ENCODE assay signal across 8 cellular contexts in the genomic region with DNA sequence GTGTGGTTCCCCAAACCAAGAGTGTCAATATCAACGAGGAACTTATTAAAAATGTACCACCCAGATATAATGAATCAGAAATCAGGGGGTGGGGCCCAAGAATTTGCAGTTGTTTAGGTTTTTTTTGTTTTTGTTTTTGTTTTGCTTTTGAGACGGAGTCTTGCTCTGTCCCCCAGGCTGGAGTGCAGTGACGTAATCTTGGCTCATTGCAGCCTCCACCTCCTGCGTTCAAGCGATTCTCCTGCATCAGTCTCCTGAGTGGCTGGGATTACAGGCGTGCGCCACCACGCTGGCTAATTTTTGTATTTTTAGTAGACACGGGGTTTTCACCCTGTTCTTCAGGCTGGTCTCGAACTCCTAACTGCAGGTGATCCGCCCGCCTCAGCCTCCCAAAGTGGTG.
"Had no signal": no experiment of that assay in that cellular context is flagged by ENCODE, and none has a peak within 500 bp of the region (broad histone marks: within the 10 kb centered on the region; RNA-seq: fewer than 3 reads in every experiment).

No MANE protein-coding gene starts in this region.

- H3K4me3 ChIP-seq: GM23338 had no signal

- H3K4me1 Mint-ChIP-seq: GM23338, H9, IgD-negative memory B cell had no signal

- H3K4me2 ChIP-seq: GM23338 had no signal

- FAIRE-seq: H1, H54, HTR-8/SVneo had no signal

- ATAC-seq: GM23338 had no signal

- H3K9me3 Mint-ChIP-seq: GM23338, H9, IgD-negative memory B cell had no signal

- DNase-seq: H9, HCEC 1CT, KG1 had no signal

- H3K27ac Mint-ChIP-seq: GM23338, H9, IgD-negative memory B cell had no signal

- H3K36me3 Mint-ChIP-seq: IgD-negative memory B cell had no signal

- H3K4me3 Mint-ChIP-seq: GM23338, H9, IgD-negative memory B cell had no signal

- H2AFZ ChIP-seq: GM23338 had no signal
